ENCODE assay signal across 21 cellular contexts in genomic region chr7:76349313-76349885, GRCh38. TPM values are rescaled to one million over a fixed set of nuclear protein-coding genes. Genes with fewer than 3 reads are reported as not detected.
DNase-seq lines count a peak whose midpoint lies in the region; ATAC-seq and TF ChIP-seq lines count a peak whose summit lies in the region.
"Had no signal": no experiment of that assay in that cellular context is flagged by ENCODE, and none has a peak within 500 bp of the region (broad histone marks: within the 10 kb centered on the region; RNA-seq: fewer than 3 reads in every experiment).

No MANE protein-coding gene starts in this region.

- no peak overlapping the region for H4K12ac ChIP-seq in trophoblast cell (ENCODE audit: low read depth, low read length)

- no peak overlapping the region for H3K27ac ChIP-seq in trophoblast cell (ENCODE audit: low read depth, low read length)

- no peak for ATAC-seq in activated CD4-positive, alpha-beta T cell treated with anti-CD3 and anti-CD28 coated beads for 36 hours
- no peak for ATAC-seq in activated T-helper 17 cell treated with anti-CD3 and anti-CD28 coated beads, Interleukin-2, amount 50 U/mL, for 72 hours (replicated peaks)
- no peak for ATAC-seq in GM21619 (IDR thresholded peaks at IDR 0.05; ENCODE audit: unreplicated experiment)
- ATAC-seq: HCT116 had no signal

- no peak overlapping the region for H2BK5ac ChIP-seq in trophoblast cell (ENCODE audit: low read depth, low read length, poor library complexity)

- peaks cover 76% of the 10 kb centered on the region for H3K4me1 Mint-ChIP-seq in activated CD4-positive, alpha-beta T cell treated with anti-CD3 and anti-CD28 coated beads for 36 hours
- peaks cover 49% of the 10 kb centered on the region for H3K4me1 Mint-ChIP-seq in activated T-helper 17 cell treated with anti-CD3 and anti-CD28 coated beads, Interleukin-2, amount 50 U/mL, for 72 hours

- peak overlapping the region; percentile 38 for H3K27ac Mint-ChIP-seq in activated CD4-positive, alpha-beta T cell treated with anti-CD3 and anti-CD28 coated beads for 36 hours
- H3K27ac Mint-ChIP-seq in activated T-helper 17 cell treated with anti-CD3 and anti-CD28 coated beads, Interleukin-2, amount 50 U/mL, for 72 hours: no peak overlapping the region

- no peak overlapping the region for H2AK5ac ChIP-seq in trophoblast cell (ENCODE audit: low read length)

- peak overlapping the region; percentile 67 for H3K4ac ChIP-seq in trophoblast cell (ENCODE audit: low read depth, low read length)

- no peak overlapping the region for H3K14ac ChIP-seq in trophoblast cell (ENCODE audit: low read length)

- no peak overlapping the region for H3K4me2 ChIP-seq in trophoblast cell (ENCODE audit: low read length)

- no peak for DNase-seq in activated CD4-positive, alpha-beta T cell treated with anti-CD3 and anti-CD28 coated beads for 36 hours
- DNase-seq in activated CD4-positive, alpha-beta T cell treated with anti-CD3 and anti-CD28 coated beads for 1 hour: no peak
- DNase-seq in LNCaP clone FGC (ENCODE audit: low read depth) (peak; percentile 51), trophoblast cell (no peak), HCEC 1CT (no peak), NCI-H510A treated with DMSO at 0.1 percent for 48 hours (lab: John Stamatoyannopoulos, UW) (no peak)
- DNase-seq: 8988T; BE2C; Calu3; CD4-positive, alpha-beta memory T cell; GM23248; NCI-H1417 treated with DMSO at 0.1 percent for 48 hours; NCI-H2029; NCI-H2171; NCI-H446 treated with DMSO at 0.1 percent for 48 hours; NCI-H748 treated with DMSO at 0.1 percent for 48 hours; OCI-M1; RPMI8226 had no signal

- intact Hi-C loops in activated CD4-positive, alpha-beta T cell treated with anti-CD3 and anti-CD28 coated beads for 36 hours (cut with DNase I, micrococcal nuclease): no loop called here

- no peaks in the 10 kb centered on the region for H3K79me1 ChIP-seq in trophoblast cell (ENCODE audit: low read length)

- H3K4me3 ChIP-seq in LNCaP clone FGC (ENCODE audit: low read depth, low read length) (no peak overlapping the region), trophoblast cell (ENCODE audit: low read depth, low read length) (no peak overlapping the region)
- H3K4me3 ChIP-seq: GM23248 had no signal

- no peak overlapping the region for H4K91ac ChIP-seq in trophoblast cell (ENCODE audit: low read depth, low read length)

- H3K4me1 ChIP-seq in trophoblast cell (ENCODE audit: control insufficient read depth in 1 of 2, insufficient read depth in 2 of 2, low read length in 2 of 2): peaks cover 4 to 5% of the 10 kb centered on the region in 2 experiments
- H3K4me1 ChIP-seq: BE2C had no signal

- WGBS in trophoblast cell (ENCODE audit: extremely low coverage, insufficient coverage, insufficient read length): no CpG with 5 or more reads among the region's 8 CpGs

- H3K4me3 Mint-ChIP-seq in activated CD4-positive, alpha-beta T cell treated with anti-CD3 and anti-CD28 coated beads for 36 hours: no peak overlapping the region
- H3K4me3 Mint-ChIP-seq in activated T-helper 17 cell treated with anti-CD3 and anti-CD28 coated beads, Interleukin-2, amount 50 U/mL, for 72 hours: peak overlapping the region; percentile 7

- no peak overlapping the region for H3K23ac ChIP-seq in trophoblast cell (ENCODE audit: low read length)

- no peak overlapping the region for H3K9ac ChIP-seq in trophoblast cell (ENCODE audit: low read length)
- H3K9ac ChIP-seq: GM23248 had no signal

- H2AFZ ChIP-seq in trophoblast cell (ENCODE audit: insufficient read depth, low read length, poor library complexity): no peak overlapping the region
- H2AFZ ChIP-seq: GM23248 had no signal

- no peak for TF ChIP-seq CTCF in LNCaP clone FGC (IDR thresholded peaks at IDR 0.05; ENCODE audit: control insufficient read depth, extremely low read depth, insufficient read depth)

- H3K18ac ChIP-seq in trophoblast cell (ENCODE audit: low read length): no peak overlapping the region

- H3K79me2 ChIP-seq in trophoblast cell (ENCODE audit: control insufficient read depth, insufficient read depth, low read length, poor library complexity): peaks cover 20% of the 10 kb centered on the region

- H3K36me3 Mint-ChIP-seq in activated CD4-positive, alpha-beta T cell treated with anti-CD3 and anti-CD28 coated beads for 36 hours (ENCODE audit: low read depth): peaks cover 69% of the 10 kb centered on the region
- H3K36me3 Mint-ChIP-seq in activated T-helper 17 cell treated with anti-CD3 and anti-CD28 coated beads, Interleukin-2, amount 50 U/mL, for 72 hours (ENCODE audit: low read depth): peaks cover 98% of the 10 kb centered on the region

- no peak overlapping the region for H2BK12ac ChIP-seq in trophoblast cell (ENCODE audit: low read length)

- CTCF ChIA-PET in activated CD4-positive, alpha-beta T cell treated with anti-CD3 and anti-CD28 coated beads for 36 hours (lab: Charles Lee): interaction anchor here (1.3 to 1.7 kb wide), 2 partner anchors 10 to 35 kb away, joined by 5 to 7 read pairs; partner anchors contain the start of gene YWHAG

- H3K27me3 ChIP-seq in trophoblast cell (ENCODE audit: insufficient read depth, low read length): no peaks in the 10 kb centered on the region
- H3K27me3 ChIP-seq: BE2C had no signal

- H2BK120ac ChIP-seq in trophoblast cell (ENCODE audit: insufficient read depth, low read length, poor library complexity): no peak overlapping the region

- H3K9me3 Mint-ChIP-seq in activated CD4-positive, alpha-beta T cell treated with anti-CD3 and anti-CD28 coated beads for 36 hours (ENCODE audit: low read depth): no peaks in the 10 kb centered on the region
- H3K9me3 Mint-ChIP-seq in activated T-helper 17 cell treated with anti-CD3 and anti-CD28 coated beads, Interleukin-2, amount 50 U/mL, for 72 hours: no peaks in the 10 kb centered on the region

- H3K9me3 ChIP-seq in trophoblast cell (ENCODE audit: insufficient read depth, low read depth, low read length): no peaks in the 10 kb centered on the region
- H3K9me3 ChIP-seq: BE2C had no signal

- no peaks in the 10 kb centered on the region for H3K27me3 Mint-ChIP-seq in activated CD4-positive, alpha-beta T cell treated with anti-CD3 and anti-CD28 coated beads for 36 hours
- no peaks in the 10 kb centered on the region for H3K27me3 Mint-ChIP-seq in activated T-helper 17 cell treated with anti-CD3 and anti-CD28 coated beads, Interleukin-2, amount 50 U/mL, for 72 hours
- H3K27me3 Mint-ChIP-seq: CD4-positive, alpha-beta memory T cell had no signal

- H3K36me3 ChIP-seq in trophoblast cell (ENCODE audit: control insufficient read depth in 1 of 2, insufficient read depth in 2 of 2, low read length in 2 of 2): peaks cover 40 to 41% of the 10 kb centered on the region in 2 experiments

- POLR2A ChIA-PET in activated CD4-positive, alpha-beta T cell treated with anti-CD3 and anti-CD28 coated beads for 36 hours (lab: Charles Lee): no interaction called here

- no peak overlapping the region for H4K8ac ChIP-seq in trophoblast cell (ENCODE audit: low read depth, low read length)

RNA-seq across cellular contexts. Expression of gene YWHAG, which starts 9.4 kb away (rescaled TPM):
- 100 to 1,000 TPM; 140 to 144 TPM for total RNA-seq in activated CD4-positive, alpha-beta T cell treated with anti-CD3 and anti-CD28 coated beads for 36 hours
- 100 to 1,000 TPM; 118 to 156 TPM for total RNA-seq in activated T-helper 17 cell treated with anti-CD3 and anti-CD28 coated beads, Interleukin-2, amount 50 U/mL, for 72 hours
- 95.3 and 99.5 TPM in 2 replicates for polyA plus RNA-seq in trophoblast cell (2013)

RNA-seq across cellular contexts. Expression of gene HSPB1, which starts 46.9 kb away (rescaled TPM):
- 100 to 1,000 TPM in 1 of 2 experiments, 10 to 100 TPM in 1; 71.1 to 127 TPM for total RNA-seq in activated CD4-positive, alpha-beta T cell treated with anti-CD3 and anti-CD28 coated beads for 36 hours
- total RNA-seq in activated T-helper 17 cell treated with anti-CD3 and anti-CD28 coated beads, Interleukin-2, amount 50 U/mL, for 72 hours: 10 to 100 TPM; 28.0 to 71.7 TPM
- 1,533 and 1,664 TPM in 2 replicates for polyA plus RNA-seq in trophoblast cell (2013)
